11 cellular contexts compared by ENCODE assay signal in genomic region chr10:35546824-35547225, GRCh38. TPM values are rescaled to one million over a fixed set of nuclear protein-coding genes. Genes with fewer than 3 reads are reported as not detected.
DNase-seq lines count a peak whose midpoint lies in the region; TF ChIP-seq lines count a peak whose summit lies in the region.
"Had no signal": no experiment of that assay in that cellular context is flagged by ENCODE, and none has a peak within 500 bp of the region (broad histone marks: within the 10 kb centered on the region; RNA-seq: fewer than 3 reads in every experiment).

No MANE protein-coding gene starts in this region.

- H3T11ph ChIP-seq in H9 (ENCODE audit: low read length) = no peak overlapping the region

- no peak overlapping the region for H2BK5ac ChIP-seq in H9 (ENCODE audit: insufficient read length, low read length)

- no peak overlapping the region for H3K14ac ChIP-seq in H9 (ENCODE audit: insufficient read depth, low read length)

- H3K4me1 ChIP-seq in H9 (ENCODE audit: insufficient read depth, low read length) (no peaks in the 10 kb centered on the region), smooth muscle cell (ENCODE audit: low read depth) (peaks cover 21% of the 10 kb centered on the region)

- no peak overlapping the region for H3K18ac ChIP-seq in H9 (ENCODE audit: insufficient read length, low read depth, low read length)

- no peak overlapping the region for H2BK15ac ChIP-seq in H9 (ENCODE audit: low read depth, low read length)

- H4K91ac ChIP-seq in H9 (ENCODE audit: insufficient read length, low read depth, low read length) = no peak overlapping the region

- no peak overlapping the region for H2BK20ac ChIP-seq in H9 (ENCODE audit: low read depth, low read length, poor library complexity, severe bottlenecking)

- H3K27ac Mint-ChIP-seq in H9 = peak overlapping the region in 1 of 3 experiments; percentile 10; a peak in 2 of 7 replicates
- H3K27ac Mint-ChIP-seq: activated CD8-positive, alpha-beta T cell treated with anti-CD3 and anti-CD28 coated beads, Interleukin-2, amount 10 ng/mL, durations not matched to agents 7 days and 5 days; activated naive CD8-positive, alpha-beta T cell; T-helper 2 cell treated with Interferon-gamma antibody and Interleukin-4, amounts not matched to agents 5 μg/mL and 100 μg/mL, for 36 hours had no signal

- no CpG with 5 or more reads among the region's 4 CpGs for WGBS in H9 (ENCODE audit: extremely low coverage, insufficient read length, low lambda C conversion rate)
- 61% methylated on average over 4 of the region's 4 CpGs for WGBS in smooth muscle cell (ENCODE audit: low lambda C conversion rate)

- H3K36me3 Mint-ChIP-seq in H9 (ENCODE audit: insufficient read depth in 1 of 3, low read depth in 3 of 3) = peaks cover 4 to 10% (median 6%) of the 10 kb centered on the region in 3 experiments; a peak in 6 of 7 replicates

- H3K9ac ChIP-seq in H9 (ENCODE audit: extremely low read depth, insufficient read length, low read length) = no peak overlapping the region
- no peak overlapping the region for H3K9ac ChIP-seq in smooth muscle cell (ENCODE audit: low read depth)

- no peak overlapping the region for H2BK120ac ChIP-seq in H9 (ENCODE audit: low read depth, low read length, poor library complexity, severe bottlenecking)

- H3K23me2 ChIP-seq in H9 (ENCODE audit: insufficient read length, low read depth, low read length, poor library complexity, severe bottlenecking) = no peaks in the 10 kb centered on the region

- no peaks in the 10 kb centered on the region for H3K36me3 ChIP-seq in smooth muscle cell (ENCODE audit: low read depth)

- H2AK5ac ChIP-seq in H9 (ENCODE audit: insufficient read length, low read length) = no peak overlapping the region

- H3K56ac ChIP-seq in H9 (ENCODE audit: insufficient read length, low read depth, low read length) = no peak overlapping the region

- no peak overlapping the region for H3K4ac ChIP-seq in H9 (ENCODE audit: low read depth, low read length)

- no peaks in the 10 kb centered on the region for H3K79me2 ChIP-seq in H9 (ENCODE audit: insufficient read depth, low read length)
- peaks cover under 1% of the 10 kb centered on the region for H3K79me2 ChIP-seq in smooth muscle cell (ENCODE audit: low read depth)

- H3K9me3 ChIP-seq in H9 (ENCODE audit: control insufficient read depth, low read depth, low read length) (no peaks in the 10 kb centered on the region), smooth muscle cell (replicated peaks; ENCODE audit: low read depth) (no peaks in the 10 kb centered on the region)

- H4K8ac ChIP-seq in H9 (replicated peaks; ENCODE audit: insufficient read length, low read depth, low read length) = no peak overlapping the region

- H3K27ac ChIP-seq in H9 (ENCODE audit: insufficient read length, low read depth, low read length) (no peak overlapping the region), smooth muscle cell (ENCODE audit: low read depth) (peak overlapping the region; percentile 54)

- no peak overlapping the region for H3K23ac ChIP-seq in H9 (ENCODE audit: insufficient read length, low read depth, low read length)

- no peak overlapping the region for H3K4me3 Mint-ChIP-seq in H9
- H3K4me3 Mint-ChIP-seq: activated CD8-positive, alpha-beta T cell treated with anti-CD3 and anti-CD28 coated beads, Interleukin-2, amount 10 ng/mL, durations not matched to agents 7 days and 5 days; activated naive CD8-positive, alpha-beta T cell; T-helper 2 cell treated with Interferon-gamma antibody and Interleukin-4, amounts not matched to agents 5 μg/mL and 100 μg/mL, for 36 hours had no signal

- H4K20me1 ChIP-seq in H9 (ENCODE audit: control insufficient read depth, insufficient read depth, insufficient read length) (no peaks in the 10 kb centered on the region), smooth muscle cell (ENCODE audit: low read depth) (peaks cover 10% of the 10 kb centered on the region)

- TF ChIP-seq CTCF in H9 (conservative IDR thresholded peaks at IDR 0.05) (peak; percentile 27; the same call in 2 of the 3 replicates), fibroblast of pulmonary artery (IDR thresholded peaks at IDR 0.05; ENCODE audit: low read length, missing control alignments) (peak; percentile 6), smooth muscle cell (IDR thresholded peaks at IDR 0.05; ENCODE audit: borderline replicate concordance, insufficient read depth, poor library complexity, severe bottlenecking) (no peak)

- H3K4me3 ChIP-seq in fibroblast of pulmonary artery (replicated peaks; ENCODE audit: low read depth, low read length) (no peak overlapping the region), smooth muscle cell (no peak overlapping the region)

- H3F3A ChIP-seq in smooth muscle cell (ENCODE audit: low read depth) = peaks cover 4% of the 10 kb centered on the region

- no peaks in the 10 kb centered on the region for H3K27me3 Mint-ChIP-seq in H9 (ENCODE audit: low read depth)
- H3K27me3 Mint-ChIP-seq: activated naive CD8-positive, alpha-beta T cell had no signal

- no peak overlapping the region for H4K5ac ChIP-seq in H9 (ENCODE audit: insufficient read length, low read depth, low read length)

- H3K79me1 ChIP-seq in H9 (ENCODE audit: insufficient read depth, low read depth, low read length, poor library complexity, severe bottlenecking) = no peaks in the 10 kb centered on the region

- no peak overlapping the region for H2BK12ac ChIP-seq in H9 (ENCODE audit: insufficient read length, low read depth, low read length)

- no peaks in the 10 kb centered on the region for H3K27me3 ChIP-seq in H9 (ENCODE audit: insufficient read depth, low read length)
- H3K27me3 ChIP-seq in smooth muscle cell (ENCODE audit: low read depth) = no peaks in the 10 kb centered on the region

- DNase-seq in H9 (no peak), SW480 (ENCODE audit: low spot score) (peak; percentile 3), fibroblast of pulmonary artery (ENCODE audit: low read depth) (peak; percentile 35), smooth muscle cell (lab: John Stamatoyannopoulos, UW; ENCODE audit: unreplicated experiment) (no peak), NOMO-1 (lab: John Stamatoyannopoulos, UW; ENCODE audit: unreplicated experiment in 2 of 2) (no peak), NCI-H1930 (lab: John Stamatoyannopoulos, UW) (no peak)
- no peak for DNase-seq in NK-92 treated with Interleukin-12 subunit alpha and Interleukin-12 subunit beta, amount 100 ng/mL, for 24 hours (lab: John Stamatoyannopoulos, UW)
- DNase-seq: activated CD8-positive, alpha-beta T cell treated with anti-CD3 and anti-CD28 coated beads, Interleukin-2, amount 10 ng/mL, durations not matched to agents 7 days and 5 days; small intestine had no signal

- H3K4me1 Mint-ChIP-seq in H9 = peaks cover 2 to 3% of the 10 kb centered on the region in 2 experiments; a peak in 3 of 4 replicates

- no peaks in the 10 kb centered on the region; a peak in 1 of 5 replicates for H3K9me3 Mint-ChIP-seq in H9

- H3K4me2 ChIP-seq in H9 (ENCODE audit: insufficient read depth, insufficient read length, low read length) = no peak overlapping the region
- H3K4me2 ChIP-seq in smooth muscle cell = no peak overlapping the region

- no peak overlapping the region for H2AFZ ChIP-seq in H9 (ENCODE audit: low read length)
- H2AFZ ChIP-seq in smooth muscle cell (ENCODE audit: low read depth) = no peak overlapping the region

RNA-seq across cellular contexts. Expression of gene GJD4, which starts 58.3 kb away (rescaled TPM):
- total RNA-seq in H9 (2021) = not detected in 2 replicates
- total RNA-seq in smooth muscle cell = not detected in 2 replicates
- polyA plus RNA-seq in smooth muscle cell = not detected in 2 replicates
- total RNA-seq: activated CD8-positive, alpha-beta T cell treated with anti-CD3 and anti-CD28 coated beads, Interleukin-2, amount 10 ng/mL, durations not matched to agents 7 days and 5 days had no signal

Comparison
In these comparisons a context has a peak if more than half of its experiments do, and no peak if none do; other contexts are left out.
1. DNase-seq: peak in SW480 (single experiment) and fibroblast of pulmonary artery (single experiment); none in H9 (single experiment), smooth muscle cell (single experiment), NOMO-1 (0 of 2), NCI-H1930 (0 of 2) and NK-92 treated with Interleukin-12 subunit alpha and Interleukin-12 subunit beta, amount 100 ng/mL, for 24 hours (single experiment).